12 cellular contexts compared by ENCODE assay signal in genomic region chr7:101378808-101379207, GRCh38. TPM values are rescaled to one million over a fixed set of nuclear protein-coding genes. Genes with fewer than 3 reads are reported as not detected.
A peak's percentile ranks its signal among the peaks of the same experiment; 100 is the strongest.
DNase-seq lines count a peak whose midpoint lies in the region; ATAC-seq and TF ChIP-seq lines count a peak whose summit lies in the region.
"Had no signal": no experiment of that assay in that cellular context is flagged by ENCODE, and none has a peak within 500 bp of the region (broad histone marks: within the 10 kb centered on the region; RNA-seq: fewer than 3 reads in every experiment).

No MANE protein-coding gene starts in this region.

- WGBS in GM23248 (ENCODE audit: low coverage in 1 of 2, low lambda C conversion rate in 2 of 2, missing lambda C conversion rate in 2 of 2), 2 experiments, result 11 to 15% methylated on average over 11 of the region's 11 CpGs

- intact Hi-C loops in naive thymus-derived CD4-positive, alpha-beta T cell (cut with micrococcal nuclease), result no loop called here

- CTCF ChIA-PET in naive thymus-derived CD4-positive, alpha-beta T cell (lab: Charles Lee), result no interaction called here

- no peaks in the 10 kb centered on the region for H3K79me2 ChIP-seq in GM23248 (ENCODE audit: insufficient read depth)

- H3K27me3 Mint-ChIP-seq in naive thymus-derived CD4-positive, alpha-beta T cell, result peaks cover 0 to 19% (median 0%) of the 10 kb centered on the region in 5 donors

- no peaks in the 10 kb centered on the region for H4K20me1 ChIP-seq in GM23248 (ENCODE audit: insufficient read depth)

- H3K36me3 Mint-ChIP-seq in naive thymus-derived CD4-positive, alpha-beta T cell, result peaks cover 0 to 4% (median 0%) of the 10 kb centered on the region in 5 donors

- H3K27ac ChIP-seq in GM23248 (no peak overlapping the region), SK-N-MC (peak overlapping the region; percentile 40; the same call in 1 of the 2 replicates), thoracic aorta (no peak overlapping the region)
- no peak overlapping the region for H3K27ac ChIP-seq in naive thymus-derived CD4-positive, alpha-beta T cell (ENCODE audit: low read depth, low read length)
- H3K27ac ChIP-seq: Peyer's patch had no signal

- H3K4me3 ChIP-seq in GM23248 (no peak overlapping the region), SK-N-MC (peak overlapping the region; percentile 29; the same call in 1 of the 2 replicates), thoracic aorta (peak overlapping the region; percentile 9)
- no peak overlapping the region for H3K4me3 ChIP-seq in naive thymus-derived CD4-positive, alpha-beta T cell (ENCODE audit: low read length)
- H3K4me3 ChIP-seq: Peyer's patch had no signal

- H3K9me3 ChIP-seq in GM23248 (ENCODE audit: low read depth) (no peaks in the 10 kb centered on the region), SK-N-MC (ENCODE audit: low read depth, low read length) (no peaks in the 10 kb centered on the region), thoracic aorta (no peaks in the 10 kb centered on the region)
- no peaks in the 10 kb centered on the region for H3K9me3 ChIP-seq in naive thymus-derived CD4-positive, alpha-beta T cell (ENCODE audit: control insufficient read depth in 2 of 3, low read length in 3 of 3)

- H3K27ac Mint-ChIP-seq in naive thymus-derived CD4-positive, alpha-beta T cell, result peak overlapping the region in 1 of 9 donors; percentile 30
- H3K27ac Mint-ChIP-seq: activated naive CD4-positive, alpha-beta T cell treated with anti-CD3 and anti-CD28 coated beads for 36 hours had no signal

- no peak overlapping the region for H3K4me3 Mint-ChIP-seq in naive thymus-derived CD4-positive, alpha-beta T cell
- H3K4me3 Mint-ChIP-seq: activated naive CD4-positive, alpha-beta T cell treated with anti-CD3 and anti-CD28 coated beads for 36 hours; central memory CD8-positive, alpha-beta T cell had no signal

- H3K27me3 ChIP-seq in GM23248 (replicated peaks; ENCODE audit: insufficient read depth) (peaks cover 28% of the 10 kb centered on the region), thoracic aorta (replicated peaks; ENCODE audit: insufficient read depth) (no peaks in the 10 kb centered on the region)
- H3K27me3 ChIP-seq in naive thymus-derived CD4-positive, alpha-beta T cell (ENCODE audit: control insufficient read depth in 2 of 2, insufficient read depth in 2 of 2, low read length in 2 of 2), result no peaks in the 10 kb centered on the region
- H3K27me3 ChIP-seq: Peyer's patch had no signal

- H3K9ac ChIP-seq in GM23248 (no peak overlapping the region), SK-N-MC (ENCODE audit: insufficient read length) (no peak overlapping the region)

- DNase-seq in GM23248, result peak; percentile 46
- DNase-seq in SK-N-MC (ENCODE audit: low read depth, low spot score), result no peak
- DNase-seq in iPS-NIHi11 (ENCODE audit: low spot score), result peak; percentile 69
- DNase-seq in thoracic aorta (ENCODE audit: low spot score), result no peak
- DNase-seq in NK-92 treated with Interleukin-12 subunit alpha and Interleukin-12 subunit beta, amount 100 ng/mL, for 24 hours (lab: John Stamatoyannopoulos, UW), result no peak
- DNase-seq in CD1c-positive myeloid dendritic cell (ENCODE audit: extremely low spot score), result no peak
- DNase-seq in naive thymus-derived CD4-positive, alpha-beta T cell, result no peak
- DNase-seq: activated naive CD4-positive, alpha-beta T cell treated with anti-CD3 and anti-CD28 coated beads for 36 hours; MM.1S; NCI-H2227 treated with DMSO at 0.1 percent for 48 hours; Peyer's patch had no signal

- H3K9me3 Mint-ChIP-seq in naive thymus-derived CD4-positive, alpha-beta T cell, result peaks cover 0 to 12% (median 5%) of the 10 kb centered on the region in 11 donors
- H3K9me3 Mint-ChIP-seq: central memory CD8-positive, alpha-beta T cell had no signal

- no peaks in the 10 kb centered on the region for H3F3A ChIP-seq in GM23248 (ENCODE audit: insufficient read depth)

- H3K4me1 ChIP-seq in GM23248 (ENCODE audit: insufficient read depth) (0 out of 2 replicates have a peak, but pooled peaks cover 8% of the 10 kb centered on the region), thoracic aorta (ENCODE audit: control insufficient read depth in 1 of 2, low read depth in 2 of 2) (peaks cover 0 to 13% of the 10 kb centered on the region in 2 donors)
- H3K4me1 ChIP-seq in naive thymus-derived CD4-positive, alpha-beta T cell (ENCODE audit: control insufficient read depth in 2 of 2, insufficient read depth in 2 of 2, low read length in 2 of 2), result no peaks in the 10 kb centered on the region
- H3K4me1 ChIP-seq: Peyer's patch had no signal

- no peaks in the 10 kb centered on the region for H3K4me1 Mint-ChIP-seq in naive thymus-derived CD4-positive, alpha-beta T cell
- H3K4me1 Mint-ChIP-seq: central memory CD8-positive, alpha-beta T cell had no signal

- H3K9me2 ChIP-seq in GM23248 (ENCODE audit: insufficient read depth), result no peaks in the 10 kb centered on the region

- in situ Hi-C loops in GM23248 (cut with MboI), result no loop called here

- H3K36me3 ChIP-seq in GM23248 (ENCODE audit: low read depth) (no peaks in the 10 kb centered on the region), SK-N-MC (ENCODE audit: insufficient read depth, low read length) (no peaks in the 10 kb centered on the region), thoracic aorta (no peaks in the 10 kb centered on the region)
- no peaks in the 10 kb centered on the region for H3K36me3 ChIP-seq in naive thymus-derived CD4-positive, alpha-beta T cell (ENCODE audit: control insufficient read depth in 2 of 3, insufficient read depth in 3 of 3, low read length in 3 of 3)
- H3K36me3 ChIP-seq: Peyer's patch had no signal

- POLR2A ChIA-PET in naive thymus-derived CD4-positive, alpha-beta T cell (lab: Charles Lee), result no interaction called here

- TF ChIP-seq CTCF in thoracic aorta (IDR thresholded peaks at IDR 0.05), result no peak

- peak overlapping the region; percentile 14 for H3K4me2 ChIP-seq in GM23248 (ENCODE audit: unreplicated experiment)

- no peak for ATAC-seq in thoracic aorta (ENCODE audit: insufficient number of reproducible peaks, low FRiP score, low read depth)
- ATAC-seq in naive thymus-derived CD4-positive, alpha-beta T cell, result no peak

- peak overlapping the region; percentile 52; the same call in 1 of the 2 replicates for H2AFZ ChIP-seq in GM23248

RNA-seq across cellular contexts. Expression of gene COL26A1, which starts 16.1 kb away (rescaled TPM):
- total RNA-seq in GM23248 (2014; rRNA removed; shearing (Covaris generic)), result 1.6 TPM in 1 of 2 replicates, not detected in the other
- not detected in 2 replicates for polyA plus RNA-seq in GM23248 (2016; fragmentation: Nextera tagmentation; extraction: Ambion mirVana)
- total RNA-seq in thoracic aorta, result under 1 TPM in 1 of 2 donors, not detected in 1; 0.14 TPM
- under 1 TPM in 1 of 5 experiments, not detected in 4; 0.24 TPM for total RNA-seq in naive thymus-derived CD4-positive, alpha-beta T cell
- polyA plus RNA-seq in naive thymus-derived CD4-positive, alpha-beta T cell, result not detected
- total RNA-seq: activated naive CD4-positive, alpha-beta T cell treated with anti-CD3 and anti-CD28 coated beads for 36 hours; Peyer's patch had no signal

RNA-seq across cellular contexts. Expression of gene IFT22, which starts 57.2 kb away (rescaled TPM):
- total RNA-seq in GM23248 (2014; rRNA removed; shearing (Covaris generic)), result 40.1 and 51.9 TPM in 2 replicates
- polyA plus RNA-seq in GM23248 (2016; fragmentation: Nextera tagmentation; extraction: Ambion mirVana), result 52.1 and 59.8 TPM in 2 replicates
- 10 to 100 TPM; 14.0 to 24.4 TPM for total RNA-seq in thoracic aorta
- 1 to 10 TPM; 3.7 to 7.4 (median 4.8) TPM for total RNA-seq in naive thymus-derived CD4-positive, alpha-beta T cell
- polyA plus RNA-seq in naive thymus-derived CD4-positive, alpha-beta T cell, result 10 to 100 TPM in 1 of 2 donors, 1 to 10 TPM in 1; 6.7 to 12.3 TPM

Comparison
In these comparisons a context has a peak if more than half of its experiments do, and no peak if none do; other contexts are left out.
1. DNase-seq: peak in GM23248 (single experiment) and iPS-NIHi11 (single experiment); none in SK-N-MC (single experiment), thoracic aorta (single experiment), NK-92 treated with Interleukin-12 subunit alpha and Interleukin-12 subunit beta, amount 100 ng/mL, for 24 hours (single experiment), CD1c-positive myeloid dendritic cell (single experiment) and naive thymus-derived CD4-positive, alpha-beta T cell (0 of 9).
2. H3K4me3 ChIP-seq: peak in SK-N-MC (single experiment) and thoracic aorta (single experiment); none in GM23248 (single experiment) and naive thymus-derived CD4-positive, alpha-beta T cell (single experiment).